ENCODE assay signal across 15 cellular contexts in genomic region chr2:23135481-23136100, GRCh38.
DNase-seq lines count a peak whose midpoint lies in the region; ATAC-seq and TF ChIP-seq lines count a peak whose summit lies in the region.
"Had no signal": no experiment of that assay in that cellular context is flagged by ENCODE, and none has a peak within 500 bp of the region (broad histone marks: within the 10 kb centered on the region; RNA-seq: fewer than 3 reads in every experiment).

No MANE protein-coding gene starts in this region.

- H3K36me3 Mint-ChIP-seq in CD14-positive monocyte = no peaks in the 10 kb centered on the region
- H3K36me3 Mint-ChIP-seq: stimulated activated effector memory CD8-positive, alpha-beta T cell treated with anti-CD3 and anti-CD28 coated beads, Interleukin-12 subunit alpha, Interleukin-12 subunit beta, amount 100 ng/mL, for 72 hours had no signal

- peaks cover 0 to 2% (median 2%) of the 10 kb centered on the region in 3 donors for H3K27me3 Mint-ChIP-seq in CD14-positive monocyte (ENCODE audit: low read depth in 3 of 3)

- no peak for TF ChIP-seq CTCF in CD14-positive monocyte (IDR thresholded peaks at IDR 0.05)

- ATAC-seq in HG03135 (IDR thresholded peaks at IDR 0.05; ENCODE audit: unreplicated experiment) = no peak
- ATAC-seq: stimulated activated effector memory CD8-positive, alpha-beta T cell treated with anti-CD3 and anti-CD28 coated beads, Interleukin-12 subunit alpha, Interleukin-12 subunit beta, amount 100 ng/mL, for 72 hours had no signal

- intact Hi-C loops in CD14-positive monocyte (cut with micrococcal nuclease) = no loop called here

- H3K27ac Mint-ChIP-seq in CD14-positive monocyte = no peak overlapping the region
- H3K27ac Mint-ChIP-seq: activated B cell treated with CpG ODN at 0.5 μM for 24 hours; activated T-cell treated with anti-CD3 and anti-CD28 coated beads, Interleukin-2, amount 50 U/mL, for 24 hours; stimulated activated effector memory CD8-positive, alpha-beta T cell treated with anti-CD3 and anti-CD28 coated beads, Interleukin-12 subunit alpha, Interleukin-12 subunit beta, amount 100 ng/mL, for 72 hours had no signal

- DNase-seq in HT1080 (ENCODE audit: low read depth) (peak; percentile 10), astrocyte of the hippocampus (ENCODE audit: low read depth, low spot score) (peak; percentile 83), iPS-NIHi11 (ENCODE audit: low spot score) (peak; percentile 39), pons (ENCODE audit: low spot score) (peak; percentile 13), GDM1 (lab: John Stamatoyannopoulos, UW) (no peak), CD14-positive monocyte (ENCODE audit: low spot score) (no peak), NCI-H1048 (lab: John Stamatoyannopoulos, UW) (no peak)
- DNase-seq: activated B cell treated with CpG ODN at 0.5 μM for 24 hours; activated T-cell treated with anti-CD3 and anti-CD28 coated beads, Interleukin-2, amount 50 U/mL, for 24 hours; GF-D8; NCI-H345; SIG-M5; stimulated activated CD4-positive, alpha-beta T cell treated with anti-CD3 and anti-CD28 coated beads, Interleukin-1b, Interleukin-23, amount 100 ng/mL, for 48 hours had no signal

- no peak overlapping the region for H3K4me3 Mint-ChIP-seq in CD14-positive monocyte
- H3K4me3 Mint-ChIP-seq: activated B cell treated with CpG ODN at 0.5 μM for 24 hours; activated T-cell treated with anti-CD3 and anti-CD28 coated beads, Interleukin-2, amount 50 U/mL, for 24 hours; stimulated activated effector memory CD8-positive, alpha-beta T cell treated with anti-CD3 and anti-CD28 coated beads, Interleukin-12 subunit alpha, Interleukin-12 subunit beta, amount 100 ng/mL, for 72 hours had no signal

- no peaks in the 10 kb centered on the region for H3K4me1 Mint-ChIP-seq in CD14-positive monocyte
- H3K4me1 Mint-ChIP-seq: activated B cell treated with CpG ODN at 0.5 μM for 24 hours; stimulated activated effector memory CD8-positive, alpha-beta T cell treated with anti-CD3 and anti-CD28 coated beads, Interleukin-12 subunit alpha, Interleukin-12 subunit beta, amount 100 ng/mL, for 72 hours had no signal

- H3K9me3 Mint-ChIP-seq in CD14-positive monocyte = peaks cover 2 to 12% (median 6%) of the 10 kb centered on the region in 7 donors
- H3K9me3 Mint-ChIP-seq: activated B cell treated with CpG ODN at 0.5 μM for 24 hours; activated T-cell treated with anti-CD3 and anti-CD28 coated beads, Interleukin-2, amount 50 U/mL, for 24 hours had no signal

Comparison
In these comparisons a context has a peak if more than half of its experiments do, and no peak if none do; other contexts are left out.
1. DNase-seq: peak in HT1080 (single experiment), astrocyte of the hippocampus (single experiment), iPS-NIHi11 (single experiment) and pons (single experiment); none in GDM1 (single experiment), CD14-positive monocyte (single experiment) and NCI-H1048 (single experiment).